ENCODE assay signal across 27 cellular contexts in genomic region chr6:84929212-84929611, GRCh38.
"Had no signal": no experiment of that assay in that cellular context is flagged by ENCODE, and none has a peak within 500 bp of the region (broad histone marks: within the 10 kb centered on the region; RNA-seq: fewer than 3 reads in every experiment).

No MANE protein-coding gene starts in this region.

- ATAC-seq: stimulated activated effector memory CD8-positive, alpha-beta T cell treated with anti-CD3 and anti-CD28 coated beads, Interleukin-12 subunit alpha, Interleukin-12 subunit beta, amount 100 ng/mL, for 72 hours; stimulated activated memory B cell treated with anti-CD40 and anti-IgM and Interleukin-4, amounts not matched to agents 10 μg/mL and 1 μg/mL and 100 μg/mL, for 72 hours; stimulated activated naive B cell treated with anti-CD40 and anti-IgM and Interleukin-4, amounts not matched to agents 10 μg/mL and 1 μg/mL and 100 μg/mL, for 72 hours; stimulated activated naive CD8-positive, alpha-beta T cell treated with anti-CD3 and anti-CD28 coated beads, Interleukin-15, amount 100 ng/mL, for 72 hours; stimulated activated naive CD8-positive, alpha-beta T cell treated with anti-CD3 and anti-CD28 coated beads, Interleukin-15, Interleukin-2, amounts not matched to agents 100 U/mL and 50 U/mL, for 24 hours; upper lobe of right lung had no signal

- H3K9me3 ChIP-seq: stomach, suprapubic skin, testis, thoracic aorta, thyroid gland, tibial artery, tibial nerve, transverse colon, upper lobe of left lung, upper lobe of right lung, uterus, vagina had no signal

- DNase-seq: stimulated activated CD4-positive, alpha-beta T cell treated with anti-CD3 and anti-CD28 coated beads, Interleukin-2, amount 100 ng/mL, for 48 hours; stimulated activated CD4-positive, alpha-beta T cell treated with anti-CD3 and anti-CD28 coated beads, Interleukin-4, amount 100 ng/mL, for 1 hour; stimulated activated CD4-positive, alpha-beta T cell treated with anti-CD3 and anti-CD28 coated beads, Interleukin-4, amount 100 ng/mL, for 24 hours; stimulated activated CD4-positive, alpha-beta T cell treated with anti-CD3 and anti-CD28 coated beads, Interleukin-4, amount 100 ng/mL, for 4 hours; stimulated activated CD8-positive, alpha-beta memory T cell treated with anti-CD3 and anti-CD28 coated beads, Interleukin-4, amount 100 ng/mL, for 48 hours; stimulated activated naive B cell treated with anti-CD40 and anti-IgM and Interleukin-4, amounts not matched to agents 10 μg/mL and 1 μg/mL and 100 μg/mL, for 72 hours; stimulated activated naive CD4-positive, alpha-beta T cell; stimulated activated naive CD4-positive, alpha-beta T cell treated with Interleukin-2 at 50 U/mL for 16 hours; stimulated activated naive CD8-positive, alpha-beta T cell treated with anti-CD3 and anti-CD28 coated beads, Interleukin-15, amount 100 ng/mL, for 72 hours; stimulated activated naive CD8-positive, alpha-beta T cell treated with anti-CD3 and anti-CD28 coated beads, Interleukin-15, Interleukin-2, amounts not matched to agents 100 U/mL and 50 U/mL, for 24 hours; stomach; substantia nigra; testis; thyroid gland; tibial artery; transverse colon; trophoblast cell; upper lobe of left lung; upper lobe of right lung; uterus had no signal

- H3K4me3 ChIP-seq: stomach, suprapubic skin, testis, thoracic aorta, thyroid gland, tibial artery, tibial nerve, transverse colon, upper lobe of left lung, upper lobe of right lung, uterus, vagina had no signal

- H3K36me3 ChIP-seq: stomach, suprapubic skin, thoracic aorta, thyroid gland, tibial artery, tibial nerve, transverse colon, upper lobe of left lung, upper lobe of right lung, uterus, vagina had no signal

- FAIRE-seq: urothelium cell line had no signal

- H3K27me3 ChIP-seq: stomach, suprapubic skin, testis, thyroid gland, tibial artery, tibial nerve, transverse colon, upper lobe of left lung, upper lobe of right lung, uterus, vagina had no signal

- H3K4me1 ChIP-seq: stomach, suprapubic skin, testis, thyroid gland, tibial artery, tibial nerve, transverse colon, upper lobe of left lung, upper lobe of right lung, uterus, vagina had no signal

- H3K27ac ChIP-seq: stomach, suprapubic skin, testis, thoracic aorta, thyroid gland, tibial artery, tibial nerve, transverse colon, upper lobe of left lung, upper lobe of right lung, uterus, vagina had no signal
